ENCODE assay signal across 1 cellular context in the genomic region with DNA sequence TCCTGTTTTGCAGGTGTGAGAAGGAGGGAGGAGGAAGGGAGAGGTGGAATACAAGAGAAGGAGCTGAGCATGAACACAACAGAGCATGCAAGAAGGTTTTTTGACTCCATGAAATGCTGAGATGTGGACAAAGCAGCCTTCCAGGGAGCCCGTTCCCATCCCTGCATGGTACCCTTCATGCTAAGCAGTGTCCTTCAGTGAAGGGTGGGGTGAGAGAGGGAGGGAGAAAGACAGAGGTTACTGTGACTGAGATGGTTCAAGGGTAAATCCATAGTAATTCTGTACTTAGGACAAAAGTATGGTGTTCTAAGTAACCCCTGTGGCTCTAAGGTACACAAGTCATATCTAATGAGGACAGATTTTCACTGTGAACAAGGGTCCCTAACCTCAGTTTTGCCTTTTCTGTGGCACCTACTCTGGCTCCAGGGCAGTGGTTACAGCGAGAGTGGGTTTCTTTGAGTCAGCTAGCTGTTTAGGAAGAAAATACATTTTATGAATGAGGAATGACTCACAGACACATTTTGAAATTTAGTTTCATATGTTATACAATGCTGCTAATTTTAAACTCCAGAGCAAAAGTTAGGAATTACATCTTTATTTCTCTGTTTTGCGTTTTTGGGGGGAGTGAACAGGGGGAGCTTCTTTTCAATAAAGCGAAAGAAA.
TF ChIP-seq lines count a peak whose summit lies in the region.

No MANE protein-coding gene starts in this region.

TF ChIP-seq in HepG2, 621 proteins besides CTCF, POLR2A, EP300 and RAD21 (continued from another document):
- TF ChIP-seq, protein P1, sequence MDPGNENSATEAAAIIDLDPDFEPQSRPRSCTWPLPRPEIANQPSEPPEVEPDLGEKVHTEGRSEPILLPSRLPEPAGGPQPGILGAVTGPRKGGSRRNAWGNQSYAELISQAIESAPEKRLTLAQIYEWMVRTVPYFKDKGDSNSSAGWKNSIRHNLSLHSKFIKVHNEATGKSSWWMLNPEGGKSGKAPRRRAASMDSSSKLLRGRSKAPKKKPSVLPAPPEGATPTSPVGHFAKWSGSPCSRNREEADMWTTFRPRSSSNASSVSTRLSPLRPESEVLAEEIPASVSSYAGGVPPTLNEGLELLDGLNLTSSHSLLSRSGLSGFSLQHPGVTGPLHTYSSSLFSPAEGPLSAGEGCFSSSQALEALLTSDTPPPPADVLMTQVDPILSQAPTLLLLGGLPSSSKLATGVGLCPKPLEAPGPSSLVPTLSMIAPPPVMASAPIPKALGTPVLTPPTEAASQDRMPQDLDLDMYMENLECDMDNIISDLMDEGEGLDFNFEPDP (CRISPR knock-in tag; conservative IDR thresholded peaks at IDR 0.05) = no peak
- TF ChIP-seq TP53 (CRISPR knock-in tag; conservative IDR thresholded peaks at IDR 0.05) (no peak), MTA3 (CRISPR knock-in tag; IDR thresholded peaks at IDR 0.05) (no peak), ZEB1 (IDR thresholded peaks at IDR 0.05; ENCODE audit: insufficient replicate concordance, low read depth) (no peak), HOXA9 (CRISPR knock-in tag; IDR thresholded peaks at IDR 0.05; ENCODE audit: borderline replicate concordance) (no peak), RBM39 (IDR thresholded peaks at IDR 0.05; ENCODE audit: low read depth, low read length, poor library complexity, severe bottlenecking) (no peak), ZNF570 (CRISPR knock-in tag; IDR thresholded peaks at IDR 0.05; ENCODE audit: borderline replicate concordance) (no peak)
- TF ChIP-seq, protein P2, sequence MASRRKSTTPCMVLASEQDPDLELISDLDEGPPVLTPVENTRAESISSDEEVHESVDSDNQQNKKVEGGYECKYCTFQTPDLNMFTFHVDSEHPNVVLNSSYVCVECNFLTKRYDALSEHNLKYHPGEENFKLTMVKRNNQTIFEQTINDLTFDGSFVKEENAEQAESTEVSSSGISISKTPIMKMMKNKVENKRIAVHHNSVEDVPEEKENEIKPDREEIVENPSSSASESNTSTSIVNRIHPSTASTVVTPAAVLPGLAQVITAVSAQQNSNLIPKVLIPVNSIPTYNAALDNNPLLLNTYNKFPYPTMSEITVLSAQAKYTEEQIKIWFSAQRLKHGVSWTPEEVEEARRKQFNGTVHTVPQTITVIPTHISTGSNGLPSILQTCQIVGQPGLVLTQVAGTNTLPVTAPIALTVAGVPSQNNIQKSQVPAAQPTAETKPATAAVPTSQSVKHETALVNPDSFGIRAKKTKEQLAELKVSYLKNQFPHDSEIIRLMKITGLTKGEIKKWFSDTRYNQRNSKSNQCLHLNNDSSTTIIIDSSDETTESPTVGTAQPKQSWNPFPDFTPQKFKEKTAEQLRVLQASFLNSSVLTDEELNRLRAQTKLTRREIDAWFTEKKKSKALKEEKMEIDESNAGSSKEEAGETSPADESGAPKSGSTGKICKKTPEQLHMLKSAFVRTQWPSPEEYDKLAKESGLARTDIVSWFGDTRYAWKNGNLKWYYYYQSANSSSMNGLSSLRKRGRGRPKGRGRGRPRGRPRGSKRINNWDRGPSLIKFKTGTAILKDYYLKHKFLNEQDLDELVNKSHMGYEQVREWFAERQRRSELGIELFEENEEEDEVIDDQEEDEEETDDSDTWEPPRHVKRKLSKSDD (CRISPR knock-in tag; IDR thresholded peaks at IDR 0.05; ENCODE audit: low read depth) = no peak
